Comparison of ENCODE assay signal across 16 cellular contexts in the genomic region with DNA sequence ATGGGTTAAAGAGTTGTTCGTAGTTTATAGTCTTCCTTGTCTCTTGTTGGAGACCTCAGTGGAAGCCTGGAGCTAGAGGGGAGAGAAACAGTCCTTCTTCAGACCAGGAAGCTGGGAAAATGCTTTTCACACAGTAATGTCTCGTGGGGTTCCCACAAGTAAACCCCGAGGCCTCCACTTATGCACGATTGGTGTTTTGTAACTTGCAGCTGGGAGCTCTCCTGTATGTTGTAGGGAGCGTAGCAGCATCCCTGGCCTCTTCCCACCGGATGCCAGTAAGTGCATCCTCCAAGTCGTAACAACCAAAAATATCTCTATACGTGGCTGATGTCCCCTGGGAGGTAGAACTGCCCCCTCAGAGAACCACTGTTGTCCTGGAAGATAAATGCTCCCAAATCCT.
"Had no signal": no experiment of that assay in that cellular context is flagged by ENCODE, and none has a peak within 500 bp of the region (broad histone marks: within the 10 kb centered on the region; RNA-seq: fewer than 3 reads in every experiment).

No MANE protein-coding gene starts in this region.

- H3K9me3 ChIP-seq: gastroesophageal sphincter, mucosa of descending colon, tibial artery, vagina had no signal

- H3K27me3 ChIP-seq: gastroesophageal sphincter, tibial artery, vagina had no signal

- H3K27ac Mint-ChIP-seq: activated B cell treated with CpG ODN at 0.5 μM for 24 hours; activated CD4-positive, alpha-beta T cell treated with anti-CD3 and anti-CD28 coated beads, Interleukin-2, amount 10 ng/mL, durations not matched to agents 24 days and 14 days; naive thymus-derived CD4-positive, alpha-beta T cell; stimulated activated naive B cell treated with anti-CD40 and anti-IgM and Interleukin-4, amounts not matched to agents 10 μg/mL and 1 μg/mL and 100 μg/mL, for 72 hours; T-helper 17 cell had no signal

- H3K4me3 ChIP-seq: gastroesophageal sphincter, mucosa of descending colon, tibial artery, vagina had no signal

- H3K9me3 Mint-ChIP-seq: activated B cell treated with CpG ODN at 0.5 μM for 24 hours; activated CD4-positive, alpha-beta T cell treated with anti-CD3 and anti-CD28 coated beads, Interleukin-2, amount 10 ng/mL, durations not matched to agents 24 days and 14 days; naive thymus-derived CD4-positive, alpha-beta T cell had no signal

- H3K27me3 Mint-ChIP-seq: activated B cell treated with CpG ODN at 0.5 μM for 24 hours; activated CD4-positive, alpha-beta T cell treated with anti-CD3 and anti-CD28 coated beads, Interleukin-2, amount 10 ng/mL, durations not matched to agents 24 days and 14 days; naive thymus-derived CD4-positive, alpha-beta T cell; stimulated activated naive B cell treated with anti-CD40 and anti-IgM and Interleukin-4, amounts not matched to agents 10 μg/mL and 1 μg/mL and 100 μg/mL, for 72 hours; T-helper 17 cell had no signal

- H3K36me3 ChIP-seq: vagina had no signal

- H3K27ac ChIP-seq: gastroesophageal sphincter, tibial artery, vagina had no signal

- DNase-seq: activated B cell treated with CpG ODN at 0.5 μM for 24 hours; activated CD4-positive, alpha-beta T cell treated with anti-CD3 and anti-CD28 coated beads, Interleukin-2, amount 10 ng/mL, durations not matched to agents 24 days and 14 days; activated naive CD4-positive, alpha-beta T cell treated with Interleukin-2 at 50 U/mL for 16 hours; activated T-cell treated with anti-CD3 and anti-CD28 coated beads for 4 hours; dermis blood vessel endothelial cell; mammary epithelial cell; mucosa of descending colon; naive thymus-derived CD4-positive, alpha-beta T cell; nucleus accumbens; retina; stimulated activated CD4-positive, alpha-beta T cell treated with anti-CD3 and anti-CD28 coated beads, Interleukin-2, amount 100 ng/mL, for 48 hours; stimulated activated naive B cell treated with anti-CD40 and anti-IgM and Interleukin-4, amounts not matched to agents 10 μg/mL and 1 μg/mL and 100 μg/mL, for 72 hours; T-helper 17 cell; tibial artery had no signal

- ATAC-seq: gastroesophageal sphincter; mucosa of descending colon; naive thymus-derived CD4-positive, alpha-beta T cell; stimulated activated naive B cell treated with anti-CD40 and anti-IgM and Interleukin-4, amounts not matched to agents 10 μg/mL and 1 μg/mL and 100 μg/mL, for 72 hours; T-helper 17 cell had no signal

- H3K4me3 Mint-ChIP-seq: activated B cell treated with CpG ODN at 0.5 μM for 24 hours; activated CD4-positive, alpha-beta T cell treated with anti-CD3 and anti-CD28 coated beads, Interleukin-2, amount 10 ng/mL, durations not matched to agents 24 days and 14 days; stimulated activated naive B cell treated with anti-CD40 and anti-IgM and Interleukin-4, amounts not matched to agents 10 μg/mL and 1 μg/mL and 100 μg/mL, for 72 hours; T-helper 17 cell had no signal
